Comparison of ENCODE assay signal across 1 cellular context in genomic region chr18:12460874-12461273, GRCh38.
A peak's percentile ranks its signal among the peaks of the same experiment; 100 is the strongest.
TF ChIP-seq lines count a peak whose summit lies in the region.

No MANE protein-coding gene starts in this region.

TF ChIP-seq in K562, 482 proteins besides CTCF, POLR2A, EP300 and RAD21:
- TF ChIP-seq NRF1 (conservative IDR thresholded peaks at IDR 0.05 in 1 of 2, IDR thresholded peaks at IDR 0.05 in 1 of 2) = 0 out of 4 replicates have a peak, but pooled peaks of 1 of the 2 experiments have one; percentile 9
- no peak for TF ChIP-seq MAX (CRISPR knock-in tag; IDR thresholded peaks at IDR 0.05)
- 0 out of 4 replicates have a peak, but pooled peaks of 1 of the 2 experiments have one; percentile 9 for TF ChIP-seq RCOR1 (IDR thresholded peaks at IDR 0.05; ENCODE audit: borderline replicate concordance in 1 of 2, low read depth in 2 of 2, low read length in 2 of 2)
TF ChIP-seq in K562: peak in this region for 2.
